Comparison of ENCODE assay signal across 23 cellular contexts in the genomic region with DNA sequence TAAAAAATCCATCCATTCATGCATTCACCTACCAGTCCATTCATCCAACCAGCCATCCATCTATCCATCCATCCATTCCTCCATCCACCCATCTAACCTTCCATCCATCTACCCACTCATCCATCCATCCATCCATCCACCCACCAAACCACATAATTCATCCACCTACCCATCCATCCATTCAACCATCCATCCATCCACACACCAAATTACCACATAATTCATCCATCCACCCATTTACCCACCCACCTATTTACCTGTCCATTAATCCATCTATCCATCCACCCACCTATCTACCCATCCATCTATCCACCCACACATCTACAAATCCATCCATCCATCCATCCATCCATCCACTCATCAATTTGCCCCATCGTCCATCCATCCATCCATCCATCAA.
DNase-seq lines count a peak whose midpoint lies in the region; ATAC-seq, FAIRE-seq and TF ChIP-seq lines count a peak whose summit lies in the region.
"Had no signal": no experiment of that assay in that cellular context is flagged by ENCODE, and none has a peak within 500 bp of the region (broad histone marks: within the 10 kb centered on the region; RNA-seq: fewer than 3 reads in every experiment).

No MANE protein-coding gene starts in this region.

- TF ChIP-seq CTCF in HEK293 (tag by site-specific recombination; IDR thresholded peaks at IDR 0.05), result no peak
- TF ChIP-seq CTCF in K562 (IDR thresholded peaks at IDR 0.05 in 2 of 3, conservative IDR thresholded peaks at IDR 0.05 in 1 of 3; ENCODE audit: insufficient read depth in 2 of 3, low read depth in 1 of 3, low read length in 3 of 3), result no peak
- TF ChIP-seq CTCF in endothelial cell (IDR thresholded peaks at IDR 0.05; ENCODE audit: unreplicated experiment), result no peak
- TF ChIP-seq CTCF in HepG2 (CRISPR knock-in tag; IDR thresholded peaks at IDR 0.05), result no peak

- H4K20me1 ChIP-seq in K562 (replicated peaks; ENCODE audit: control insufficient read depth, insufficient read depth, low read length), result no peaks in the 10 kb centered on the region; the same call in 1 of the 2 replicates
- H4K20me1 ChIP-seq in HepG2 (ENCODE audit: insufficient read depth, low read length), result no peaks in the 10 kb centered on the region
- H4K20me1 ChIP-seq: BLaER1 treated with 17β-estradiol and CSF1 and Interleukin-3, amounts not matched to agents 10 nM and 100 nM had no signal

- POLR2A ChIA-PET in HEK293 (lab: Yijun Ruan, JAX), result no interaction called here
- POLR2A ChIA-PET in K562 (lab: Yijun Ruan, JAX), result no interaction called here
- POLR2A ChIA-PET in HepG2 (lab: Yijun Ruan, JAX), result no interaction called here

- ATAC-seq in K562, result no peak
- ATAC-seq in HepG2, result no peak
- ATAC-seq in HG03439 (IDR thresholded peaks at IDR 0.05; ENCODE audit: unreplicated experiment), result no peak
- ATAC-seq: A549; CD8-positive, alpha-beta T cell; GM12878 had no signal

- H3K4me3 Mint-ChIP-seq in endothelial cell (ENCODE audit: unreplicated experiment), result no peak overlapping the region
- H3K4me3 Mint-ChIP-seq: B cell; CD4-positive, alpha-beta T cell; CD8-positive, alpha-beta T cell had no signal

- BruUV-seq in K562 (replicated peaks; lab: Mats Ljungman, UMichigan) (no TSS peak), HepG2 (replicated peaks; lab: Mats Ljungman, UMichigan) (no TSS peak)

- peak overlapping the region; percentile 33 for H3K27ac Mint-ChIP-seq in endothelial cell (ENCODE audit: unreplicated experiment)
- H3K27ac Mint-ChIP-seq: B cell; CD4-positive, alpha-beta T cell; CD8-positive, alpha-beta T cell had no signal

- H3K9me1 ChIP-seq in K562 (ENCODE audit: control insufficient read depth, insufficient read depth, low read length), result no peaks in the 10 kb centered on the region

- FAIRE-seq in K562 (lab: Jason Lieb, UNC) (no peak), urothelium cell line (lab: Jason Lieb, UNC) (peak; percentile 53), HepG2 (lab: Jason Lieb, UNC) (no peak)
- FAIRE-seq: A549, D721Med, G401.6, GM12878, GM12892, GM18507 had no signal

- H3K4me1 Mint-ChIP-seq in endothelial cell (ENCODE audit: unreplicated experiment), result peaks cover 7% of the 10 kb centered on the region
- H3K4me1 Mint-ChIP-seq: B cell had no signal

- H3K9me3 ChIP-seq in HEK293 (ENCODE audit: control insufficient read depth, insufficient read depth, low read depth, low read length) (no peaks in the 10 kb centered on the region), K562 (replicated peaks; ENCODE audit: control insufficient read depth, insufficient read depth, low read depth, low read length) (no peaks in the 10 kb centered on the region), HepG2 (ENCODE audit: low read length) (no peaks in the 10 kb centered on the region)
- H3K9me3 ChIP-seq: A549; BLaER1 treated with 17β-estradiol and CSF1 and Interleukin-3, amounts not matched to agents 10 nM and 100 nM; Caco-2 had no signal

- intact Hi-C loops in K562 (cut with micrococcal nuclease) (loop anchor here (10.0 kb wide), 1 partner anchor 465 kb away; no protein-coding TSS in a partner anchor), HepG2 (cut with micrococcal nuclease; ENCODE audit: unreplicated experiment) (no loop called here)

- H3K36me3 ChIP-seq in HEK293 (ENCODE audit: control insufficient read depth in 2 of 2, insufficient read depth in 1 of 2, low read length in 2 of 2) (no peaks in the 10 kb centered on the region), K562 (ENCODE audit: control insufficient read depth, insufficient read depth, low read length) (no peaks in the 10 kb centered on the region), HepG2 (replicated peaks in 1 of 2; ENCODE audit: control insufficient read depth in 1 of 2, insufficient read depth in 2 of 2, low read length in 2 of 2) (no peaks in the 10 kb centered on the region)
- H3K36me3 ChIP-seq: BLaER1 treated with 17β-estradiol and CSF1 and Interleukin-3, amounts not matched to agents 10 nM and 100 nM had no signal

- WGBS in K562 (ENCODE audit: insufficient coverage, low coverage, missing lambda C conversion rate), result 4% methylated on average over 1 of the region's 1 CpG
- WGBS in HepG2 (ENCODE audit: low lambda C conversion rate), result 2% methylated on average over 1 of the region's 1 CpG

- CTCF ChIA-PET in HEK293 (lab: Yijun Ruan, JAX) (no interaction called here), K562 (lab: Yijun Ruan, JAX; ENCODE audit: low intra/inter-chr PET ratio) (no interaction called here), HepG2 (lab: Yijun Ruan, JAX; ENCODE audit: low intra/inter-chr PET ratio, low total read pairs) (no interaction called here)

- H3K4me2 ChIP-seq in K562 (ENCODE audit: insufficient read depth, low read length), result no peak overlapping the region
- H3K4me2 ChIP-seq in HepG2 (ENCODE audit: low read depth, low read length), result no peak overlapping the region
- H3K4me2 ChIP-seq: A549; BLaER1 treated with 17β-estradiol and CSF1 and Interleukin-3, amounts not matched to agents 10 nM and 100 nM had no signal

- H3K79me2 ChIP-seq in K562 (ENCODE audit: control insufficient read depth, insufficient read depth, low read length), result no peaks in the 10 kb centered on the region
- H3K79me2 ChIP-seq in HepG2 (ENCODE audit: insufficient read depth, low read length), result no peaks in the 10 kb centered on the region

- no peak overlapping the region for H3K9ac ChIP-seq in K562 (ENCODE audit: insufficient read depth in 1 of 2, low read depth in 2 of 2, low read length in 2 of 2)
- H3K9ac ChIP-seq in HepG2 (ENCODE audit: insufficient read depth, low read depth, low read length), result no peak overlapping the region
- H3K9ac ChIP-seq: BLaER1 treated with 17β-estradiol and CSF1 and Interleukin-3, amounts not matched to agents 10 nM and 100 nM had no signal

- no peak for TF ChIP-seq EP300 in K562 (IDR thresholded peaks at IDR 0.05; ENCODE audit: low read length)
- no peak for TF ChIP-seq EP300 in HepG2 (IDR thresholded peaks at IDR 0.05; ENCODE audit: low read depth in 2 of 2, low read length in 2 of 2)
- no peak for TF ChIP-seq EP300 in HepG2 (CRISPR knock-in tag; IDR thresholded peaks at IDR 0.05; ENCODE audit: borderline replicate concordance)

- H3K27me3 ChIP-seq in K562 (ENCODE audit: control insufficient read depth in 2 of 2, insufficient read depth in 2 of 2, low read length in 2 of 2), result peaks cover 26 to 62% of the 10 kb centered on the region in 2 experiments
- peaks cover 0 to 18% of the 10 kb centered on the region in 2 experiments; a peak in 1 of 5 replicates for H3K27me3 ChIP-seq in HepG2 (ENCODE audit: control insufficient read depth in 1 of 2, insufficient read depth in 2 of 2, low read length in 2 of 2)
- H3K27me3 ChIP-seq: BLaER1 treated with 17β-estradiol and CSF1 and Interleukin-3, amounts not matched to agents 10 nM and 100 nM had no signal

- H3K27me3 Mint-ChIP-seq in endothelial cell (ENCODE audit: unreplicated experiment), result peaks cover 1% of the 10 kb centered on the region
- H3K27me3 Mint-ChIP-seq: CD4-positive, alpha-beta T cell had no signal

- no peak for TF ChIP-seq POLR2A in K562 (conservative IDR thresholded peaks at IDR 0.05)
- TF ChIP-seq POLR2A in HepG2 (IDR thresholded peaks at IDR 0.05; ENCODE audit: insufficient read depth in 1 of 2, low read depth in 2 of 2, low read length in 2 of 2), result no peak

- H3K4me1 ChIP-seq in HEK293 (ENCODE audit: control insufficient read depth, insufficient read depth, low read length) (no peaks in the 10 kb centered on the region), K562 (replicated peaks in 1 of 2; ENCODE audit: control insufficient read depth in 2 of 2, insufficient read depth in 2 of 2, low read length in 2 of 2) (no peaks in the 10 kb centered on the region; a peak in 1 of 5 replicates), HepG2 (ENCODE audit: insufficient read depth, low read length) (peaks cover 25% of the 10 kb centered on the region)
- H3K4me1 ChIP-seq: A549 had no signal

- no peak overlapping the region for H2AFZ ChIP-seq in K562 (ENCODE audit: low read depth, low read length)
- H2AFZ ChIP-seq in HepG2 (ENCODE audit: low read length), result no peak overlapping the region

- in situ Hi-C loops in K562 (cut with MboI), result loop anchor here (10.0 kb wide), 2 partner anchors 665 to 1105 kb away; no protein-coding TSS in a partner anchor
- in situ Hi-C loops in HepG2 (cut with HindIII; ENCODE audit: extremely low pct_ligation_motif_present, low pct_unique_long_range_greater_than_20kb), result loop anchor here (25.0 kb wide), 1 partner anchor 672 kb away; no protein-coding TSS in a partner anchor

- peaks cover 5% of the 10 kb centered on the region for H3K36me3 Mint-ChIP-seq in endothelial cell (ENCODE audit: low read depth, unreplicated experiment)
- H3K36me3 Mint-ChIP-seq: CD8-positive, alpha-beta T cell had no signal

- DNase-seq in K562 (ENCODE audit: extremely low read depth in 1 of 4, low spot score in 3 of 4) (no peak), endothelial cell (ENCODE audit: low spot score) (no peak), urothelium cell line (ENCODE audit: low spot score) (no peak), caudate nucleus (lab: John Stamatoyannopoulos, UW) (no peak), HepG2 (ENCODE audit: low spot score) (no peak)
- DNase-seq: AML-193; Caco-2; Calu3; CD4-positive, alpha-beta T cell; CD8-positive, alpha-beta T cell; DMS79 treated with DMSO at 0.1 percent for 48 hours; GF-D8 had no signal

- TF ChIP-seq RAD21 in K562 (CRISPR knock-in tag; conservative IDR thresholded peaks at IDR 0.05 in 1 of 2, IDR thresholded peaks at IDR 0.05 in 1 of 2) (no peak), HepG2 (CRISPR knock-in tag; IDR thresholded peaks at IDR 0.05) (no peak)

- H3K4me3 ChIP-seq in HEK293 (ENCODE audit: low read depth, low read length) (no peak overlapping the region), K562 (no peak overlapping the region), HepG2 (replicated peaks in 1 of 3; ENCODE audit: insufficient read depth in 1 of 3, low read depth in 2 of 3, low read length in 3 of 3) (no peak overlapping the region)
- H3K4me3 ChIP-seq: A549; BLaER1 treated with 17β-estradiol and CSF1 and Interleukin-3, amounts not matched to agents 10 nM and 100 nM; GM12878 had no signal

- H3K27ac ChIP-seq in HEK293 (ENCODE audit: extremely low read depth, low read depth, low read length), result no peak overlapping the region
- H3K27ac ChIP-seq in K562 (ENCODE audit: extremely low read depth, low read depth, low read length), result no peak overlapping the region
- H3K27ac ChIP-seq in caudate nucleus (ENCODE audit: low read depth, low read length), result no peak overlapping the region
- no peak overlapping the region for H3K27ac ChIP-seq in HepG2 (ENCODE audit: extremely low read length, insufficient read depth, low read length)
- H3K27ac ChIP-seq: 22Rv1; A549; BLaER1 treated with 17β-estradiol and CSF1 and Interleukin-3, amounts not matched to agents 10 nM and 100 nM had no signal

- H3K9me3 Mint-ChIP-seq in endothelial cell (ENCODE audit: unreplicated experiment), result no peaks in the 10 kb centered on the region
- H3K9me3 Mint-ChIP-seq: CD4-positive, alpha-beta T cell; CD8-positive, alpha-beta T cell had no signal

TF ChIP-seq in HEK293, 187 proteins besides CTCF, POLR2A, EP300 and RAD21 (continues in another document):
- peak; percentile 87; the same call in 1 of the 2 replicates for TF ChIP-seq ZNF311 (tag by site-specific recombination; IDR thresholded peaks at IDR 0.05; ENCODE audit: borderline replicate concordance)

TF ChIP-seq in HepG2, 621 proteins besides CTCF, POLR2A, EP300 and RAD21:
- no peak for TF ChIP-seq ZNF792 (CRISPR knock-in tag; IDR thresholded peaks at IDR 0.05)
TF ChIP-seq in HepG2: peak in this region for 0.
